In the genomic region with DNA sequence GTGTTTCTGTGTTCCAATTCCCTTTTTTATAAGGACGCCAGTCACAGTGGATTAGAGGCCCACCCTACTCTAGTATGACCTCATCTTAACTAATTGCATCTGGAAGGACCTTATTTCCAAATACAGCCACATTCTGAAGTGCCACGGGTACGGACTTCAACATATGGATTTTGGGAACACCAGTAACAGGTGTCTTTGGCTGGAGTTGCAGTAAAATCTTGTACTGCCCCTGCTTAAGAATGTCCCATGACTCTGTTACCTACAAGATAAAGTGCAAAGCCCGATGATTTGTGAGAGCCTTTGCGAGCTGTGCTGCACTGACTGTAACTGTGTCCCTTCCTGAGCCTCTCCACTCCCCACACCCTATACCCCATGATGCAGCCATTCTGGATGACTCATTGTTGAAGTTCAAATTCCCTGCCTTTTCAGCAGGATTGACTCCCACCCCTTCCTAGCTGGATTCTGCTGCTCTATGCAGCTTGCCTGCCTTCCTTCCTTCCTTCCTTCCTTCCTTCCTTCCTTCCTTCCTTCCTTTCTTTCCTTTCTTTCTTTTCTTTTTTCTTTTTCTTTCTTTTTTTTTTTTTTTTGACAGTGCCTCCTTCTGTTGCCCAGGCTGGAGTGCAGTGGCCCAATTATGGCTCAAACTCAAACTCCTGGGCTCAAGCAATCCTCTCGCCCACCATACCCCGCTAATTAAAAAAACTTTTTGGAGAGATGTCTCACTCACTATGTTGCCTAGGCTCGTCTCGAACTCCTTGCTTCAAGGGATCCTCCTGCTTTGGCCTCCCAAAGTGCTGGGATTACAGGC, we compare ENCODE assay signal across 1 cellular context.
A peak's percentile ranks its signal among the peaks of the same experiment; 100 is the strongest.
TF ChIP-seq lines count a peak whose summit lies in the region.

No MANE protein-coding gene starts in this region.

TF ChIP-seq in HepG2, 621 proteins besides CTCF, POLR2A, EP300 and RAD21 (continued from another document and continues in another):
- peak; percentile 32; the same call in 1 of the 2 replicates for TF ChIP-seq ZBTB33 (CRISPR knock-in tag; IDR thresholded peaks at IDR 0.05)
- TF ChIP-seq, protein P1, sequence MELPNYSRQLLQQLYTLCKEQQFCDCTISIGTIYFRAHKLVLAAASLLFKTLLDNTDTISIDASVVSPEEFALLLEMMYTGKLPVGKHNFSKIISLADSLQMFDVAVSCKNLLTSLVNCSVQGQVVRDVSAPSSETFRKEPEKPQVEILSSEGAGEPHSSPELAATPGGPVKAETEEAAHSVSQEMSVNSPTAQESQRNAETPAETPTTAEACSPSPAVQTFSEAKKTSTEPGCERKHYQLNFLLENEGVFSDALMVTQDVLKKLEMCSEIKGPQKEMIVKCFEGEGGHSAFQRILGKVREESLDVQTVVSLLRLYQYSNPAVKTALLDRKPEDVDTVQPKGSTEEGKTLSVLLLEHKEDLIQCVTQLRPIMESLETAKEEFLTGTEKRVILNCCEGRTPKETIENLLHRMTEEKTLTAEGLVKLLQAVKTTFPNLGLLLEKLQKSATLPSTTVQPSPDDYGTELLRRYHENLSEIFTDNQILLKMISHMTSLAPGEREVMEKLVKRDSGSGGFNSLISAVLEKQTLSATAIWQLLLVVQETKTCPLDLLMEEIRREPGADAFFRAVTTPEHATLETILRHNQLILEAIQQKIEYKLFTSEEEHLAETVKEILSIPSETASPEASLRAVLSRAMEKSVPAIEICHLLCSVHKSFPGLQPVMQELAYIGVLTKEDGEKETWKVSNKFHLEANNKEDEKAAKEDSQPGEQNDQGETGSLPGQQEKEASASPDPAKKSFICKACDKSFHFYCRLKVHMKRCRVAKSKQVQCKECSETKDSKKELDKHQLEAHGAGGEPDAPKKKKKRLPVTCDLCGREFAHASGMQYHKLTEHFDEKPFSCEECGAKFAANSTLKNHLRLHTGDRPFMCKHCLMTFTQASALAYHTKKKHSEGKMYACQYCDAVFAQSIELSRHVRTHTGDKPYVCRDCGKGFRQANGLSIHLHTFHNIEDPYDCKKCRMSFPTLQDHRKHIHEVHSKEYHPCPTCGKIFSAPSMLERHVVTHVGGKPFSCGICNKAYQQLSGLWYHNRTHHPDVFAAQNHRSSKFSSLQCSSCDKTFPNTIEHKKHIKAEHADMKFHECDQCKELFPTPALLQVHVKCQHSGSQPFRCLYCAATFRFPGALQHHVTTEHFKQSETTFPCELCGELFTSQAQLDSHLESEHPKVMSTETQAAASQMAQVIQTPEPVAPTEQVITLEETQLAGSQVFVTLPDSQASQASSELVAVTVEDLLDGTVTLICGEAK (IDR thresholded peaks at IDR 0.05): 0 out of 2 replicates have a peak, but pooled peaks have one; percentile 8
- TF ChIP-seq, protein P1 (CRISPR knock-in tag; IDR thresholded peaks at IDR 0.05): no peak; the same call in 1 of the 2 replicates
- no peak for TF ChIP-seq KIAA2018 (CRISPR knock-in tag; IDR thresholded peaks at IDR 0.05; ENCODE audit: borderline replicate concordance)
- TF ChIP-seq SKI (IDR thresholded peaks at IDR 0.05; ENCODE audit: partially characterized antibody): no peak
- peak; percentile 59; the same call in 1 of the 2 replicates for TF ChIP-seq MAFF (IDR thresholded peaks at IDR 0.05; ENCODE audit: low read depth, low read length)
- TF ChIP-seq ZNF3 (CRISPR knock-in tag; IDR thresholded peaks at IDR 0.05): peak; percentile 8; the same call in 1 of the 2 replicates
- no peak for TF ChIP-seq NFATC3 (CRISPR knock-in tag; IDR thresholded peaks at IDR 0.05)
- TF ChIP-seq ZFAT (CRISPR knock-in tag; conservative IDR thresholded peaks at IDR 0.05): no peak
- no peak for TF ChIP-seq ZNF572 (CRISPR knock-in tag; IDR thresholded peaks at IDR 0.05)
- no peak; the same call in 1 of the 2 replicates for TF ChIP-seq SMARCC2 (IDR thresholded peaks at IDR 0.05)
- TF ChIP-seq, protein P2, sequence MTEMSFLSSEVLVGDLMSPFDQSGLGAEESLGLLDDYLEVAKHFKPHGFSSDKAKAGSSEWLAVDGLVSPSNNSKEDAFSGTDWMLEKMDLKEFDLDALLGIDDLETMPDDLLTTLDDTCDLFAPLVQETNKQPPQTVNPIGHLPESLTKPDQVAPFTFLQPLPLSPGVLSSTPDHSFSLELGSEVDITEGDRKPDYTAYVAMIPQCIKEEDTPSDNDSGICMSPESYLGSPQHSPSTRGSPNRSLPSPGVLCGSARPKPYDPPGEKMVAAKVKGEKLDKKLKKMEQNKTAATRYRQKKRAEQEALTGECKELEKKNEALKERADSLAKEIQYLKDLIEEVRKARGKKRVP (CRISPR knock-in tag; IDR thresholded peaks at IDR 0.05): no peak
- TF ChIP-seq, protein P3, sequence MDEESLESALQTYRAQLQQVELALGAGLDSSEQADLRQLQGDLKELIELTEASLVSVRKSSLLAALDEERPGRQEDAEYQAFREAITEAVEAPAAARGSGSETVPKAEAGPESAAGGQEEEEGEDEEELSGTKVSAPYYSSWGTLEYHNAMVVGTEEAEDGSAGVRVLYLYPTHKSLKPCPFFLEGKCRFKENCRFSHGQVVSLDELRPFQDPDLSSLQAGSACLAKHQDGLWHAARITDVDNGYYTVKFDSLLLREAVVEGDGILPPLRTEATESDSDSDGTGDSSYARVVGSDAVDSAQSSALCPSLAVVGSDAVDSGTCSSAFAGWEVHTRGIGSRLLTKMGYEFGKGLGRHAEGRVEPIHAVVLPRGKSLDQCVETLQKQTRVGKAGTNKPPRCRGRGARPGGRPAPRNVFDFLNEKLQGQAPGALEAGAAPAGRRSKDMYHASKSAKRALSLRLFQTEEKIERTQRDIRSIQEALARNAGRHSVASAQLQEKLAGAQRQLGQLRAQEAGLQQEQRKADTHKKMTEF (CRISPR knock-in tag; IDR thresholded peaks at IDR 0.05): peak; percentile 10; the same call in 1 of the 2 replicates
- TF ChIP-seq, protein P4, sequence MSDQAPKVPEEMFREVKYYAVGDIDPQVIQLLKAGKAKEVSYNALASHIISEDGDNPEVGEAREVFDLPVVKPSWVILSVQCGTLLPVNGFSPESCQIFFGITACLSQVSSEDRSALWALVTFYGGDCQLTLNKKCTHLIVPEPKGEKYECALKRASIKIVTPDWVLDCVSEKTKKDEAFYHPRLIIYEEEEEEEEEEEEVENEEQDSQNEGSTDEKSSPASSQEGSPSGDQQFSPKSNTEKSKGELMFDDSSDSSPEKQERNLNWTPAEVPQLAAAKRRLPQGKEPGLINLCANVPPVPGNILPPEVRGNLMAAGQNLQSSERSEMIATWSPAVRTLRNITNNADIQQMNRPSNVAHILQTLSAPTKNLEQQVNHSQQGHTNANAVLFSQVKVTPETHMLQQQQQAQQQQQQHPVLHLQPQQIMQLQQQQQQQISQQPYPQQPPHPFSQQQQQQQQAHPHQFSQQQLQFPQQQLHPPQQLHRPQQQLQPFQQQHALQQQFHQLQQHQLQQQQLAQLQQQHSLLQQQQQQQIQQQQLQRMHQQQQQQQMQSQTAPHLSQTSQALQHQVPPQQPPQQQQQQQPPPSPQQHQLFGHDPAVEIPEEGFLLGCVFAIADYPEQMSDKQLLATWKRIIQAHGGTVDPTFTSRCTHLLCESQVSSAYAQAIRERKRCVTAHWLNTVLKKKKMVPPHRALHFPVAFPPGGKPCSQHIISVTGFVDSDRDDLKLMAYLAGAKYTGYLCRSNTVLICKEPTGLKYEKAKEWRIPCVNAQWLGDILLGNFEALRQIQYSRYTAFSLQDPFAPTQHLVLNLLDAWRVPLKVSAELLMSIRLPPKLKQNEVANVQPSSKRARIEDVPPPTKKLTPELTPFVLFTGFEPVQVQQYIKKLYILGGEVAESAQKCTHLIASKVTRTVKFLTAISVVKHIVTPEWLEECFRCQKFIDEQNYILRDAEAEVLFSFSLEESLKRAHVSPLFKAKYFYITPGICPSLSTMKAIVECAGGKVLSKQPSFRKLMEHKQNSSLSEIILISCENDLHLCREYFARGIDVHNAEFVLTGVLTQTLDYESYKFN (CRISPR knock-in tag; conservative IDR thresholded peaks at IDR 0.05): peak; percentile 46
- TF ChIP-seq ZNF816 (CRISPR knock-in tag; IDR thresholded peaks at IDR 0.05; ENCODE audit: borderline replicate concordance): peak; percentile 88
- TF ChIP-seq ZNF619 (CRISPR knock-in tag; IDR thresholded peaks at IDR 0.05): no peak
- TF ChIP-seq MIER3 (CRISPR knock-in tag; IDR thresholded peaks at IDR 0.05; ENCODE audit: borderline replicate concordance): peak; percentile 54; the same call in 1 of the 2 replicates
- peak; percentile 31; the same call in 1 of the 2 replicates for TF ChIP-seq IRF2 (CRISPR knock-in tag; IDR thresholded peaks at IDR 0.05)
